In the genomic region with DNA sequence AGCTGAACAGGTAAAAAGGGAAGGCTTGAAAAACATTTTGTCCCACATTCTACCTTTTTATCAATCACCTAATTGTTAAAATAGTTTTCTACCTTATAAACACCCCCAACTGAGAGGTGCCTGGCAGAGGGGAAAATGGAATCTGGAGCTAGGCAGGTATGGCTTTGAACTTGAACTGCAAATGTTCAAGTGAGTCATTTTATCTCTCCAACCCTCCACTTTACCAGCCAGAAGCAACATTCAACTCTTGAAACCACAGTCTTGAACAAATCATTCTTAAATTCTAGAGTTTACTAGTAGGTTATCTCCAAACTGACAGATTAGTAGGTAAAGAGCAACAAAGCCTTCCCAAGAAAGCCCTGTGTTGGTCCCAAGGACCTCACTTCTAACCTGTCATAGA, we compare ENCODE assay signal across 30 cellular contexts.
A peak's percentile ranks its signal among the peaks of the same experiment; 100 is the strongest.
DNase-seq lines count a peak whose midpoint lies in the region; ATAC-seq and TF ChIP-seq lines count a peak whose summit lies in the region.
"Had no signal": no experiment of that assay in that cellular context is flagged by ENCODE, and none has a peak within 500 bp of the region (broad histone marks: within the 10 kb centered on the region; RNA-seq: fewer than 3 reads in every experiment).

No MANE protein-coding gene starts in this region.

- H3K36me3 Mint-ChIP-seq in activated T-cell treated with anti-CD3 and anti-CD28 coated beads, Interleukin-2, amount 50 U/mL, for 24 hours (ENCODE audit: low read depth), result peaks cover 77% of the 10 kb centered on the region
- peaks cover 21% of the 10 kb centered on the region for H3K36me3 Mint-ChIP-seq in CD4-positive, alpha-beta T cell (ENCODE audit: low read depth)
- peaks cover 39% of the 10 kb centered on the region for H3K36me3 Mint-ChIP-seq in T-helper 2 cell treated with Interferon-gamma antibody and Interleukin-4, amounts not matched to agents 5 μg/mL and 100 μg/mL, for 36 hours (ENCODE audit: low read depth)
- H3K36me3 Mint-ChIP-seq in central memory CD8-positive, alpha-beta T cell (ENCODE audit: insufficient read depth), result peaks cover 1% of the 10 kb centered on the region
- H3K36me3 Mint-ChIP-seq in endothelial cell (ENCODE audit: low read depth, unreplicated experiment), result peaks cover 7% of the 10 kb centered on the region

- POLR2A ChIA-PET in CD4-positive, alpha-beta T cell (lab: Charles Lee), result interaction anchor here (0.6 kb wide), 1 partner anchor 215 kb away, joined by 4 read pairs; no protein-coding TSS in a partner anchor

- no peak for DNase-seq in activated T-cell treated with anti-CD3 and anti-CD28 coated beads, Interleukin-2, amount 50 U/mL, for 24 hours
- no peak for DNase-seq in activated T-cell treated with anti-CD3 and anti-CD28 coated beads for 4 hours
- DNase-seq in CD4-positive, alpha-beta T cell, result no peak
- peak; percentile 17 for DNase-seq in T-helper 2 cell treated with Interferon-gamma antibody and Interleukin-4, amounts not matched to agents 5 μg/mL and 100 μg/mL, for 36 hours (ENCODE audit: low spot score)
- no peak for DNase-seq in central memory CD8-positive, alpha-beta T cell (ENCODE audit: low spot score in 2 of 2)
- DNase-seq in endothelial cell (ENCODE audit: low spot score), result no peak
- no peak for DNase-seq in NCI-H1417 treated with DMSO at 0.1 percent for 48 hours (lab: John Stamatoyannopoulos, UW)
- DNase-seq: activated CD8-positive, alpha-beta memory T cell treated with anti-CD3 and anti-CD28 coated beads, Interleukin-2, amount 50 U/mL, for 48 hours; caudate nucleus; EL; esophagus squamous epithelium; foreskin melanocyte; heart right ventricle; HFFc6; Kasumi-1; kidney glomerular epithelial cell; NCI-H146; NCI-H2107; NCI-H446; NCI-H774; right cardiac atrium; spleen; stimulated activated CD4-positive, alpha-beta T cell treated with anti-CD3 and anti-CD28 coated beads, Interleukin-4, amount 100 ng/mL, for 1 hour; upper lobe of right lung had no signal

- no peak for ATAC-seq in CD4-positive, alpha-beta T cell (ENCODE audit: poor library complexity)
- no peak for ATAC-seq in central memory CD8-positive, alpha-beta T cell (replicated peaks; ENCODE audit: extremely low read depth, poor library complexity, severe bottlenecking)
- ATAC-seq in GM19395 (IDR thresholded peaks at IDR 0.05; ENCODE audit: unreplicated experiment), result no peak
- ATAC-seq: GM23338, heart right ventricle, upper lobe of right lung had no signal

- intact Hi-C loops in CD4-positive, alpha-beta T cell (cut with DNase I, micrococcal nuclease), result loop anchor here in 1 of 2 experiments (10.0 kb wide), 2 partner anchors 580 to 630 kb away; a partner anchor contains a TSS

- no peaks in the 10 kb centered on the region for H3K27me3 ChIP-seq in CD4-positive, alpha-beta T cell (ENCODE audit: control insufficient read depth, insufficient read depth, low read length)
- H3K27me3 ChIP-seq: esophagus squamous epithelium, heart right ventricle, SJSA1, spleen, suprapubic skin, upper lobe of right lung had no signal

- peaks cover 63% of the 10 kb centered on the region for H3K4me1 Mint-ChIP-seq in activated T-cell treated with anti-CD3 and anti-CD28 coated beads, Interleukin-2, amount 50 U/mL, for 24 hours (ENCODE audit: low read depth)
- peaks cover 84% of the 10 kb centered on the region for H3K4me1 Mint-ChIP-seq in CD4-positive, alpha-beta T cell (ENCODE audit: low read depth)
- peaks cover 60% of the 10 kb centered on the region for H3K4me1 Mint-ChIP-seq in T-helper 2 cell treated with Interferon-gamma antibody and Interleukin-4, amounts not matched to agents 5 μg/mL and 100 μg/mL, for 36 hours (ENCODE audit: low read depth)
- peaks cover 11% of the 10 kb centered on the region for H3K4me1 Mint-ChIP-seq in central memory CD8-positive, alpha-beta T cell
- H3K4me1 Mint-ChIP-seq in endothelial cell (ENCODE audit: unreplicated experiment), result peaks cover 3% of the 10 kb centered on the region
- H3K4me1 Mint-ChIP-seq: GM23338 had no signal

- H3K4me3 Mint-ChIP-seq in activated T-cell treated with anti-CD3 and anti-CD28 coated beads, Interleukin-2, amount 50 U/mL, for 24 hours, result no peak overlapping the region
- peak overlapping the region; percentile 83 for H3K4me3 Mint-ChIP-seq in CD4-positive, alpha-beta T cell
- H3K4me3 Mint-ChIP-seq in T-helper 2 cell treated with Interferon-gamma antibody and Interleukin-4, amounts not matched to agents 5 μg/mL and 100 μg/mL, for 36 hours, result peak overlapping the region; percentile 76
- H3K4me3 Mint-ChIP-seq in central memory CD8-positive, alpha-beta T cell, result peak overlapping the region; percentile 13
- no peak overlapping the region for H3K4me3 Mint-ChIP-seq in endothelial cell (ENCODE audit: unreplicated experiment)
- H3K4me3 Mint-ChIP-seq: dendritic cell treated with granulocyte-macrophage colony-stimulating factor and Interleukin-4, amounts not matched to agents 40 ng/mL and 50 ng/mL, for 4 days; GM23338; HFFc6 had no signal

- no peak for TF ChIP-seq CTCF in CD4-positive, alpha-beta T cell (IDR thresholded peaks at IDR 0.05)
- TF ChIP-seq CTCF in endothelial cell (IDR thresholded peaks at IDR 0.05; ENCODE audit: unreplicated experiment), result no peak

- no peaks in the 10 kb centered on the region for H3K9me3 ChIP-seq in CD4-positive, alpha-beta T cell (ENCODE audit: control insufficient read depth, low read length)
- H3K9me3 ChIP-seq: esophagus squamous epithelium, SJSA1, spleen, suprapubic skin, upper lobe of right lung had no signal

- H3K27me3 Mint-ChIP-seq in activated T-cell treated with anti-CD3 and anti-CD28 coated beads, Interleukin-2, amount 50 U/mL, for 24 hours, result no peaks in the 10 kb centered on the region
- no peaks in the 10 kb centered on the region for H3K27me3 Mint-ChIP-seq in CD4-positive, alpha-beta T cell
- no peaks in the 10 kb centered on the region for H3K27me3 Mint-ChIP-seq in T-helper 2 cell treated with Interferon-gamma antibody and Interleukin-4, amounts not matched to agents 5 μg/mL and 100 μg/mL, for 36 hours (ENCODE audit: low read depth)
- no peaks in the 10 kb centered on the region for H3K27me3 Mint-ChIP-seq in central memory CD8-positive, alpha-beta T cell
- H3K27me3 Mint-ChIP-seq in endothelial cell (ENCODE audit: unreplicated experiment), result no peaks in the 10 kb centered on the region
- H3K27me3 Mint-ChIP-seq: dendritic cell treated with granulocyte-macrophage colony-stimulating factor and Interleukin-4, amounts not matched to agents 40 ng/mL and 50 ng/mL, for 4 days had no signal

- H3K27ac Mint-ChIP-seq in activated T-cell treated with anti-CD3 and anti-CD28 coated beads, Interleukin-2, amount 50 U/mL, for 24 hours, result peak overlapping the region; percentile 90
- peak overlapping the region; percentile 93 for H3K27ac Mint-ChIP-seq in CD4-positive, alpha-beta T cell
- H3K27ac Mint-ChIP-seq in T-helper 2 cell treated with Interferon-gamma antibody and Interleukin-4, amounts not matched to agents 5 μg/mL and 100 μg/mL, for 36 hours, result peak overlapping the region; percentile 83
- no peak overlapping the region for H3K27ac Mint-ChIP-seq in central memory CD8-positive, alpha-beta T cell (ENCODE audit: low read depth)
- H3K27ac Mint-ChIP-seq in endothelial cell (ENCODE audit: unreplicated experiment), result no peak overlapping the region
- H3K27ac Mint-ChIP-seq: dendritic cell treated with granulocyte-macrophage colony-stimulating factor and Interleukin-4, amounts not matched to agents 40 ng/mL and 50 ng/mL, for 4 days; GM23338; HFFc6 had no signal

- H3K9me3 Mint-ChIP-seq in activated T-cell treated with anti-CD3 and anti-CD28 coated beads, Interleukin-2, amount 50 U/mL, for 24 hours, result peaks cover 9% of the 10 kb centered on the region
- peaks cover 9% of the 10 kb centered on the region for H3K9me3 Mint-ChIP-seq in CD4-positive, alpha-beta T cell
- H3K9me3 Mint-ChIP-seq in T-helper 2 cell treated with Interferon-gamma antibody and Interleukin-4, amounts not matched to agents 5 μg/mL and 100 μg/mL, for 36 hours, result peaks cover 22% of the 10 kb centered on the region
- no peaks in the 10 kb centered on the region for H3K9me3 Mint-ChIP-seq in central memory CD8-positive, alpha-beta T cell
- H3K9me3 Mint-ChIP-seq in endothelial cell (ENCODE audit: unreplicated experiment), result no peaks in the 10 kb centered on the region
- H3K9me3 Mint-ChIP-seq: dendritic cell treated with granulocyte-macrophage colony-stimulating factor and Interleukin-4, amounts not matched to agents 40 ng/mL and 50 ng/mL, for 4 days; GM23338; HFFc6 had no signal

- peak overlapping the region; percentile 60 for H3K27ac ChIP-seq in CD4-positive, alpha-beta T cell (ENCODE audit: low read depth, low read length)
- H3K27ac ChIP-seq: esophagus squamous epithelium, heart right ventricle, parathyroid adenoma, SJSA1, spleen, suprapubic skin, upper lobe of right lung had no signal

- CTCF ChIA-PET in CD4-positive, alpha-beta T cell (lab: Charles Lee), result interaction anchor here (1.6 kb wide), 1 partner anchor 220 kb away, joined by 6 read pairs; no protein-coding TSS in a partner anchor

Comparison
In these comparisons a context has a peak if more than half of its experiments do, and no peak if none do; other contexts are left out.
1. H3K27ac Mint-ChIP-seq: peak in activated T-cell treated with anti-CD3 and anti-CD28 coated beads, Interleukin-2, amount 50 U/mL, for 24 hours (single experiment), CD4-positive, alpha-beta T cell (single experiment) and T-helper 2 cell treated with Interferon-gamma antibody and Interleukin-4, amounts not matched to agents 5 μg/mL and 100 μg/mL, for 36 hours (single experiment); none in central memory CD8-positive, alpha-beta T cell (single experiment) and endothelial cell (single experiment).
2. H3K4me3 Mint-ChIP-seq: peak in CD4-positive, alpha-beta T cell (single experiment), T-helper 2 cell treated with Interferon-gamma antibody and Interleukin-4, amounts not matched to agents 5 μg/mL and 100 μg/mL, for 36 hours (single experiment) and central memory CD8-positive, alpha-beta T cell (single experiment); none in activated T-cell treated with anti-CD3 and anti-CD28 coated beads, Interleukin-2, amount 50 U/mL, for 24 hours (single experiment) and endothelial cell (single experiment).